ENCODE assay signal across 8 cellular contexts in the genomic region with DNA sequence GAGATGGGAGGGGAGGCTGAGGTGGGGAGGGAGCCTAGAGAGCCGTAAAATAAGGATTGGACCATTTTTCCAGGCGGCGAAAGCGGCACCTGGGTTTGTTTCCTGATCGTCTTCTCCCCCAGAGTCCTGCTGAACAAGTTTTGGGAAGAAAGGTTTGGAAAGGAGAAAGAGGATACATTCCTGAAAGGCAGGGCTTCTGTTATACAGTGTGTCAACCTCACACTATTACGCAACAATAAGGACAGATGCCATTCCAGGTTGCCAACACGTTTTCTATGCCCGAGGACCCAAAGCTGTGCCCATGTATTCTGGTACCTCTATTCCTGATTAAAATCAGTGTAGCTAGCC. TPM values are rescaled to one million over a fixed set of nuclear protein-coding genes. Genes with fewer than 3 reads are reported as not detected.
A peak's percentile ranks its signal among the peaks of the same experiment; 100 is the strongest.
DNase-seq lines count a peak whose midpoint lies in the region; ATAC-seq and TF ChIP-seq lines count a peak whose summit lies in the region.

No MANE protein-coding gene starts in this region.

- 3 to 10% methylated on average over 7 of the region's 8 CpGs for WGBS in mesodermal cell (ENCODE audit: insufficient coverage in 2 of 2), 2 experiments

- peaks cover 14% of the 10 kb centered on the region for H3K4me1 ChIP-seq in A673 (ENCODE audit: insufficient read depth, low read length, poor library complexity, severe bottlenecking)
- peaks cover 6% of the 10 kb centered on the region for H3K4me1 ChIP-seq in HUES6 (ENCODE audit: control insufficient read depth, insufficient read depth, low read length)
- peaks cover 9% of the 10 kb centered on the region for H3K4me1 ChIP-seq in mesodermal cell (ENCODE audit: control insufficient read depth, insufficient read depth, low read length, poor library complexity, severe bottlenecking)

- CTCF ChIA-PET in A673 (lab: Charles Lee) = interaction anchor here (0.8 to 1.9 kb wide), 2 partner anchors 14 to 53 kb away, joined by 3 to 11 read pairs; no protein-coding TSS in a partner anchor

- no peak for TF ChIP-seq CTCF in A673 (conservative IDR thresholded peaks at IDR 0.05; ENCODE audit: low read depth, low read length)

- no peaks in the 10 kb centered on the region for H3K9me3 ChIP-seq in A673 (ENCODE audit: low read depth, low read length, poor library complexity, severe bottlenecking)
- no peaks in the 10 kb centered on the region for H3K9me3 ChIP-seq in HUES6 (ENCODE audit: control insufficient read depth, insufficient read depth, low read depth, low read length)
- no peaks in the 10 kb centered on the region for H3K9me3 ChIP-seq in mesodermal cell (ENCODE audit: control insufficient read depth, low read length)

- peak overlapping the region; percentile 76 for H3K9ac ChIP-seq in HUES6 (ENCODE audit: low read length)

- peak overlapping the region; percentile 82 for H3K27ac ChIP-seq in A673 (ENCODE audit: low read depth, low read length, poor library complexity, severe bottlenecking)
- H3K27ac ChIP-seq in HUES6 (ENCODE audit: low read depth, low read length) = peak overlapping the region; percentile 48; the same call in 1 of the 2 replicates
- peak overlapping the region; percentile 94 for H3K27ac ChIP-seq in mesodermal cell (ENCODE audit: low read depth, low read length, severe bottlenecking)

- peaks cover 3% of the 10 kb centered on the region for H3K27me3 ChIP-seq in A673 (replicated peaks; ENCODE audit: insufficient read depth, low read depth, low read length, poor library complexity)
- H3K27me3 ChIP-seq in HUES6 (ENCODE audit: control insufficient read depth, insufficient read depth, low read length) = no peaks in the 10 kb centered on the region

- ATAC-seq in GM19328 (IDR thresholded peaks at IDR 0.05; ENCODE audit: unreplicated experiment) (no peak), GM18858 (IDR thresholded peaks at IDR 0.05; ENCODE audit: unreplicated experiment) (no peak)

- H3K4me3 ChIP-seq in A673 (ENCODE audit: low read depth, low read length, poor library complexity, severe bottlenecking) (peak overlapping the region; percentile 95), HUES6 (ENCODE audit: low read depth, low read length) (peak overlapping the region; percentile 88), mesodermal cell (ENCODE audit: extremely low read depth, insufficient read depth, low read length, poor library complexity, severe bottlenecking) (peak overlapping the region; percentile 77)

- intact Hi-C loops in A673 (cut with micrococcal nuclease; ENCODE audit: unreplicated experiment) = no loop called here

- POLR2A ChIA-PET in A673 (lab: Charles Lee; ENCODE audit: low non-redundant PET) = no interaction called here

- DNase-seq in A673 (ENCODE audit: low spot score) = no peak
- DNase-seq in cerebellar cortex (ENCODE audit: low spot score) = peak; percentile 53
- DNase-seq in NCI-H526 treated with DMSO at 0.1 percent for 48 hours (lab: John Stamatoyannopoulos, UW) = no peak
- no peak for DNase-seq in COR-L47 (lab: John Stamatoyannopoulos, UW)

- BruUV-seq in A673 (replicated peaks; lab: Mats Ljungman, UMichigan) = no TSS peak

- no peaks in the 10 kb centered on the region for H3K36me3 ChIP-seq in A673 (ENCODE audit: insufficient read depth, low read length, poor library complexity, severe bottlenecking)
- no peaks in the 10 kb centered on the region; the same call in 1 of the 2 replicates for H3K36me3 ChIP-seq in HUES6 (ENCODE audit: control insufficient read depth, insufficient read depth, low read length)
- H3K36me3 ChIP-seq in mesodermal cell (ENCODE audit: control insufficient read depth, insufficient read depth, low read length) = no peaks in the 10 kb centered on the region

RNA-seq across cellular contexts. Expression of a gene that starts 0.7 kb away (rescaled TPM):
- 44.2 and 44.7 TPM in 2 replicates for total RNA-seq in A673 (2021)
- polyA plus RNA-seq in mesodermal cell (2013, experiment 1 of 2) = 83.4 TPM
- 90.5 TPM for polyA plus RNA-seq in mesodermal cell (2013, experiment 2 of 2)

RNA-seq across cellular contexts. Expression of a gene that starts 53.3 kb away (rescaled TPM):
- total RNA-seq in A673 (2021) = 7.3 and 9.2 TPM in 2 replicates
- polyA plus RNA-seq in mesodermal cell (2013, experiment 1 of 2) = 3.3 TPM
- polyA plus RNA-seq in mesodermal cell (2013, experiment 2 of 2) = 5.1 TPM
